In genomic region chr20:32582659-32583580, GRCh38 we compare ENCODE assay signal across 8 cellular contexts.
DNase-seq lines count a peak whose midpoint lies in the region; ATAC-seq lines count a peak whose summit lies in the region.

No MANE protein-coding gene starts in this region.

- H3K4me1 Mint-ChIP-seq in activated naive CD8-positive, alpha-beta T cell treated with anti-CD3 and anti-CD28 coated beads, Interleukin-2, amount 50 U/mL, for 24 hours = peaks cover 44% of the 10 kb centered on the region
- peaks cover 45% of the 10 kb centered on the region for H3K4me1 Mint-ChIP-seq in stimulated activated memory B cell treated with anti-CD40 and anti-IgM and Interleukin-4, amounts not matched to agents 10 μg/mL and 1 μg/mL and 100 μg/mL, for 72 hours

- ATAC-seq in activated naive CD8-positive, alpha-beta T cell treated with anti-CD3 and anti-CD28 coated beads, Interleukin-2, amount 50 U/mL, for 24 hours = no peak
- ATAC-seq in stimulated activated memory B cell treated with anti-CD40 and anti-IgM and Interleukin-4, amounts not matched to agents 10 μg/mL and 1 μg/mL and 100 μg/mL, for 72 hours = peak; percentile 15
- ATAC-seq in HG02870 (IDR thresholded peaks at IDR 0.05; ENCODE audit: unreplicated experiment) (no peak), HG02973 (IDR thresholded peaks at IDR 0.05; ENCODE audit: unreplicated experiment) (no peak)

- H3K4me3 Mint-ChIP-seq in activated naive CD8-positive, alpha-beta T cell treated with anti-CD3 and anti-CD28 coated beads, Interleukin-2, amount 50 U/mL, for 24 hours = peak overlapping the region; percentile 49
- H3K4me3 Mint-ChIP-seq in stimulated activated memory B cell treated with anti-CD40 and anti-IgM and Interleukin-4, amounts not matched to agents 10 μg/mL and 1 μg/mL and 100 μg/mL, for 72 hours = peak overlapping the region; percentile 50

- no peaks in the 10 kb centered on the region for H3K36me3 Mint-ChIP-seq in activated naive CD8-positive, alpha-beta T cell treated with anti-CD3 and anti-CD28 coated beads, Interleukin-2, amount 50 U/mL, for 24 hours (ENCODE audit: low read depth)
- H3K36me3 Mint-ChIP-seq in stimulated activated memory B cell treated with anti-CD40 and anti-IgM and Interleukin-4, amounts not matched to agents 10 μg/mL and 1 μg/mL and 100 μg/mL, for 72 hours = no peaks in the 10 kb centered on the region

- DNase-seq in EL (peak; percentile 16), NCI-H2171 treated with DMSO at 0.1 percent for 48 hours (lab: John Stamatoyannopoulos, UW) (peak; percentile 28), GM19240 (ENCODE audit: insufficient read length, low spot score) (no peak)
- peak; percentile 33 for DNase-seq in activated naive CD8-positive, alpha-beta T cell treated with anti-CD3 and anti-CD28 coated beads, Interleukin-2, amount 50 U/mL, for 24 hours

- H3K9me3 ChIP-seq in iPS-18c (ENCODE audit: control insufficient read depth, insufficient read depth, low read length) = peaks cover 2% of the 10 kb centered on the region

- H3K9me3 Mint-ChIP-seq in activated naive CD8-positive, alpha-beta T cell treated with anti-CD3 and anti-CD28 coated beads, Interleukin-2, amount 50 U/mL, for 24 hours = no peaks in the 10 kb centered on the region
- no peaks in the 10 kb centered on the region for H3K9me3 Mint-ChIP-seq in stimulated activated memory B cell treated with anti-CD40 and anti-IgM and Interleukin-4, amounts not matched to agents 10 μg/mL and 1 μg/mL and 100 μg/mL, for 72 hours

- H3K27me3 Mint-ChIP-seq in activated naive CD8-positive, alpha-beta T cell treated with anti-CD3 and anti-CD28 coated beads, Interleukin-2, amount 50 U/mL, for 24 hours = peaks cover 21% of the 10 kb centered on the region
- no peaks in the 10 kb centered on the region for H3K27me3 Mint-ChIP-seq in stimulated activated memory B cell treated with anti-CD40 and anti-IgM and Interleukin-4, amounts not matched to agents 10 μg/mL and 1 μg/mL and 100 μg/mL, for 72 hours

- no peak overlapping the region for H3K27ac Mint-ChIP-seq in activated naive CD8-positive, alpha-beta T cell treated with anti-CD3 and anti-CD28 coated beads, Interleukin-2, amount 50 U/mL, for 24 hours
- H3K27ac Mint-ChIP-seq in stimulated activated memory B cell treated with anti-CD40 and anti-IgM and Interleukin-4, amounts not matched to agents 10 μg/mL and 1 μg/mL and 100 μg/mL, for 72 hours = peak overlapping the region; percentile 43

- H3K4me3 ChIP-seq in iPS-18c (ENCODE audit: insufficient read depth, low read depth, low read length) = peak overlapping the region; percentile 66
